In genomic region chr4:16027626-16028025, GRCh38 we compare ENCODE assay signal across 25 cellular contexts. TPM values are rescaled to one million over a fixed set of nuclear protein-coding genes. Genes with fewer than 3 reads are reported as not detected.
"Had no signal": no experiment of that assay in that cellular context is flagged by ENCODE, and none has a peak within 500 bp of the region (broad histone marks: within the 10 kb centered on the region; RNA-seq: fewer than 3 reads in every experiment).

No MANE protein-coding gene starts in this region.

- DNase-seq: activated CD4-positive, alpha-beta T cell treated with anti-CD3 and anti-CD28 coated beads for 4 hours; activated CD4-positive, alpha-beta T cell treated with anti-CD3 and anti-CD28 coated beads, Interleukin-2, amount 50 U/mL, for 48 hours; activated CD4-positive, CD25-positive, alpha-beta regulatory T cell; activated effector memory CD4-positive, alpha-beta T cell treated with Interleukin-2 at 50 U/mL for 16 hours; activated naive CD4-positive, alpha-beta T cell treated with anti-CD3 and anti-CD28 coated beads, Interleukin-2, amount 10 ng/mL, durations not matched to agents 7 days and 5 days; activated T-cell treated with anti-CD3 and anti-CD28 coated beads, Interleukin-2, amount 50 U/mL, for 72 hours; amygdala; effector CD4-positive, alpha-beta T cell; foreskin fibroblast; heart right ventricle; left ventricle myocardium inferior; naive thymus-derived CD4-positive, alpha-beta T cell; occipital lobe; posterior cingulate gyrus; small intestine; stimulated activated CD4-positive, alpha-beta T cell treated with anti-CD3 and anti-CD28 coated beads, Interleukin-2, amount 100 ng/mL, for 24 hours; stomach; T-helper 17 cell had no signal

- H3K4me3 ChIP-seq: body of pancreas, cardiac muscle cell, heart right ventricle, left ventricle myocardium inferior, stomach, suprapubic skin, tibial nerve had no signal

- H3K4me1 ChIP-seq: suprapubic skin had no signal

- ATAC-seq: activated T-cell treated with anti-CD3 and anti-CD28 coated beads, Interleukin-2, amount 50 U/mL, for 72 hours; body of pancreas; heart right ventricle; naive thymus-derived CD4-positive, alpha-beta T cell; sciatic nerve; stimulated activated effector memory CD8-positive, alpha-beta T cell treated with anti-CD3 and anti-CD28 coated beads, Interleukin-12 subunit alpha, Interleukin-12 subunit beta, amount 100 ng/mL, for 72 hours; T-helper 17 cell had no signal

- H3K27ac ChIP-seq: body of pancreas, cardiac muscle cell, heart right ventricle, left ventricle myocardium inferior, stomach, suprapubic skin, tibial nerve had no signal

- H3K36me3 ChIP-seq: cardiac muscle cell, heart right ventricle, left ventricle myocardium inferior, suprapubic skin, tibial nerve had no signal

- H3K9me3 ChIP-seq: body of pancreas, heart right ventricle, left ventricle myocardium inferior, stomach, suprapubic skin, tibial nerve had no signal

- H3K27me3 ChIP-seq: body of pancreas, cardiac muscle cell, heart right ventricle, stomach, suprapubic skin, tibial nerve had no signal

RNA-seq across cellular contexts. Expression of gene PROM1, which starts 56.2 kb away (rescaled TPM):
- total RNA-seq: lung microvascular endothelial cell, T-helper 17 cell, tibial nerve had no signal
- polyA plus RNA-seq: naive thymus-derived CD4-positive, alpha-beta T cell had no signal
